6 cellular contexts compared by ENCODE assay signal in the genomic region with DNA sequence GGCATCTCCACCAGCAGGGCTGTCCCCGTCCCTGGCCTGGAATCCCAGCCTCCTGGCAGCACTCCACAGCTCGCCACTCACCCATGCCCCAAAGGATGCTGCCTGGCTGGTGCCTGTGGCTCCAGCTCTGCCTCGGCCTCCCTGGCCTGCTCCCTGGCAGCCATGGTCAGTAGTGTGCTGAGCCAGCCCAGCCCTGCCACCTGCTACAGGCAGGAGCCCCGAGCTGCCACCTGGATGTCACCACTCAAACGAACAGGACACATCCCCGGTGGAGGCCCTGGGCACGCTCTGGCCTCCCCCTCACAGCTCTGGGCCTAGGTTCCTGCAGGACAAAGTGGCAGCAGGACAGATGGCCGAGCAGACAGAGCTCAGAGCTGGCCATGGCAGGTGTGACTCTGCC. TPM values are rescaled to one million over a fixed set of nuclear protein-coding genes. Genes with fewer than 3 reads are reported as not detected.
A peak's percentile ranks its signal among the peaks of the same experiment; 100 is the strongest.
DNase-seq lines count a peak whose midpoint lies in the region; ATAC-seq and TF ChIP-seq lines count a peak whose summit lies in the region.
"Not testable (repeated sequence)": the region's sequence is repeated elsewhere in the genome, so short reads cannot be mapped to it uniquely, and the experiment has no call there.

No MANE protein-coding gene starts in this region.

- not testable (repeated sequence) for DNase-seq in CD4-positive, alpha-beta T cell; activated CD4-positive, alpha-beta T cell treated with anti-CD3 and anti-CD28 coated beads, Interleukin-2, amount 10 ng/mL, durations not matched to agents 7 days and 5 days; central memory CD8-positive, alpha-beta T cell (ENCODE audit: low spot score in 2 of 2); natural killer cell
- DNase-seq in Right ventricle myocardium inferior (ENCODE audit: missing footprints) = peak; percentile 47

- not testable (repeated sequence) for TF ChIP-seq CTCF in CD4-positive, alpha-beta T cell (IDR thresholded peaks at IDR 0.05); natural killer cell (IDR thresholded peaks at IDR 0.05)

- CTCF ChIA-PET in CD4-positive, alpha-beta T cell (lab: Charles Lee); activated CD4-positive, alpha-beta T cell treated with anti-CD3 and anti-CD28 coated beads, Interleukin-2, amount 10 ng/mL, durations not matched to agents 7 days and 5 days (lab: Charles Lee): not testable (repeated sequence)

- H3K27ac ChIP-seq in CD4-positive, alpha-beta T cell (ENCODE audit: low read depth, low read length) = not testable (repeated sequence)

- POLR2A ChIA-PET in CD4-positive, alpha-beta T cell (lab: Charles Lee); activated CD4-positive, alpha-beta T cell treated with anti-CD3 and anti-CD28 coated beads, Interleukin-2, amount 10 ng/mL, durations not matched to agents 7 days and 5 days (lab: Charles Lee): not testable (repeated sequence)

- not testable (repeated sequence) for H3K9me3 Mint-ChIP-seq in CD4-positive, alpha-beta T cell; T-helper 1 cell treated with Interleukin-12 subunit alpha and Interleukin-12 subunit beta and Interleukin-4 antibody, amounts not matched to agents 30 μg/mL and 1 μg/mL, for 36 hours; activated CD4-positive, alpha-beta T cell treated with anti-CD3 and anti-CD28 coated beads, Interleukin-2, amount 10 ng/mL, durations not matched to agents 7 days and 5 days; central memory CD8-positive, alpha-beta T cell; natural killer cell

- not testable (repeated sequence) for H3K27me3 ChIP-seq in CD4-positive, alpha-beta T cell (ENCODE audit: control insufficient read depth, insufficient read depth, low read length)

- intact Hi-C loops in CD4-positive, alpha-beta T cell (cut with DNase I, micrococcal nuclease); Right ventricle myocardium inferior (cut with DNase I); natural killer cell (cut with micrococcal nuclease): not testable (repeated sequence)

- not testable (repeated sequence) for H3K9me3 ChIP-seq in CD4-positive, alpha-beta T cell (ENCODE audit: control insufficient read depth, low read length)

- peaks cover 43% of the 10 kb centered on the region for H3K36me3 Mint-ChIP-seq in CD4-positive, alpha-beta T cell (ENCODE audit: low read depth)
- H3K36me3 Mint-ChIP-seq in T-helper 1 cell treated with Interleukin-12 subunit alpha and Interleukin-12 subunit beta and Interleukin-4 antibody, amounts not matched to agents 30 μg/mL and 1 μg/mL, for 36 hours (ENCODE audit: low read depth) = peaks cover 28% of the 10 kb centered on the region
- H3K36me3 Mint-ChIP-seq in activated CD4-positive, alpha-beta T cell treated with anti-CD3 and anti-CD28 coated beads, Interleukin-2, amount 10 ng/mL, durations not matched to agents 7 days and 5 days (ENCODE audit: low read depth) = peaks cover 30% of the 10 kb centered on the region
- peaks cover 45% of the 10 kb centered on the region for H3K36me3 Mint-ChIP-seq in central memory CD8-positive, alpha-beta T cell (ENCODE audit: insufficient read depth)
- H3K36me3 Mint-ChIP-seq in natural killer cell = not testable (repeated sequence)

- not testable (repeated sequence) for H3K27ac Mint-ChIP-seq in CD4-positive, alpha-beta T cell
- peak overlapping the region; percentile 36 for H3K27ac Mint-ChIP-seq in T-helper 1 cell treated with Interleukin-12 subunit alpha and Interleukin-12 subunit beta and Interleukin-4 antibody, amounts not matched to agents 30 μg/mL and 1 μg/mL, for 36 hours
- H3K27ac Mint-ChIP-seq in activated CD4-positive, alpha-beta T cell treated with anti-CD3 and anti-CD28 coated beads, Interleukin-2, amount 10 ng/mL, durations not matched to agents 7 days and 5 days = peak overlapping the region; percentile 5
- H3K27ac Mint-ChIP-seq in central memory CD8-positive, alpha-beta T cell (ENCODE audit: low read depth) = peak overlapping the region; percentile 61
- peak overlapping the region; percentile 58 to 79 for H3K27ac Mint-ChIP-seq in natural killer cell

- not testable (repeated sequence) for ATAC-seq in CD4-positive, alpha-beta T cell (ENCODE audit: poor library complexity); central memory CD8-positive, alpha-beta T cell (replicated peaks; ENCODE audit: extremely low read depth, poor library complexity, severe bottlenecking); Right ventricle myocardium inferior; natural killer cell

- H3K27me3 Mint-ChIP-seq in CD4-positive, alpha-beta T cell; T-helper 1 cell treated with Interleukin-12 subunit alpha and Interleukin-12 subunit beta and Interleukin-4 antibody, amounts not matched to agents 30 μg/mL and 1 μg/mL, for 36 hours (ENCODE audit: low read depth); activated CD4-positive, alpha-beta T cell treated with anti-CD3 and anti-CD28 coated beads, Interleukin-2, amount 10 ng/mL, durations not matched to agents 7 days and 5 days; central memory CD8-positive, alpha-beta T cell; natural killer cell (ENCODE audit: low read depth in 2 of 2): not testable (repeated sequence)

- peaks cover 38% of the 10 kb centered on the region for H3K4me1 Mint-ChIP-seq in CD4-positive, alpha-beta T cell (ENCODE audit: low read depth)
- H3K4me1 Mint-ChIP-seq in T-helper 1 cell treated with Interleukin-12 subunit alpha and Interleukin-12 subunit beta and Interleukin-4 antibody, amounts not matched to agents 30 μg/mL and 1 μg/mL, for 36 hours (ENCODE audit: low read depth) = peaks cover 33% of the 10 kb centered on the region
- H3K4me1 Mint-ChIP-seq in activated CD4-positive, alpha-beta T cell treated with anti-CD3 and anti-CD28 coated beads, Interleukin-2, amount 10 ng/mL, durations not matched to agents 7 days and 5 days = peaks cover 44% of the 10 kb centered on the region
- peaks cover 44% of the 10 kb centered on the region for H3K4me1 Mint-ChIP-seq in central memory CD8-positive, alpha-beta T cell
- peaks cover 57 to 62% of the 10 kb centered on the region in 2 donors for H3K4me1 Mint-ChIP-seq in natural killer cell

- H3K4me3 Mint-ChIP-seq in CD4-positive, alpha-beta T cell = peak overlapping the region; percentile 38
- not testable (repeated sequence) for H3K4me3 Mint-ChIP-seq in T-helper 1 cell treated with Interleukin-12 subunit alpha and Interleukin-12 subunit beta and Interleukin-4 antibody, amounts not matched to agents 30 μg/mL and 1 μg/mL, for 36 hours; activated CD4-positive, alpha-beta T cell treated with anti-CD3 and anti-CD28 coated beads, Interleukin-2, amount 10 ng/mL, durations not matched to agents 7 days and 5 days; central memory CD8-positive, alpha-beta T cell
- peak overlapping the region; percentile 63 for H3K4me3 Mint-ChIP-seq in natural killer cell

RNA-seq across cellular contexts. Expression of gene ABHD17A, which starts 6.7 kb away (rescaled TPM):
- total RNA-seq in CD4-positive, alpha-beta T cell = 100 to 1,000 TPM; 156 to 172 TPM
- 100 to 1,000 TPM; 180 TPM for total RNA-seq in activated CD4-positive, alpha-beta T cell treated with anti-CD3 and anti-CD28 coated beads, Interleukin-2, amount 10 ng/mL, durations not matched to agents 7 days and 5 days
- 61.5 TPM for total RNA-seq in Right ventricle myocardium inferior
- total RNA-seq in natural killer cell = 100 to 1,000 TPM; 554 to 652 (median 608) TPM

RNA-seq across cellular contexts. Expression of gene KLF16, which starts 15.2 kb away (rescaled TPM):
- 10 to 100 TPM; 83.8 to 89.2 TPM for total RNA-seq in CD4-positive, alpha-beta T cell
- 10 to 100 TPM; 24.0 to 25.5 TPM for total RNA-seq in activated CD4-positive, alpha-beta T cell treated with anti-CD3 and anti-CD28 coated beads, Interleukin-2, amount 10 ng/mL, durations not matched to agents 7 days and 5 days
- total RNA-seq in Right ventricle myocardium inferior = 11.0 TPM
- total RNA-seq in natural killer cell = 10 to 100 TPM; 29.1 to 38.4 (median 34.8) TPM

RNA-seq across cellular contexts. Expression of gene ADAT3, which starts 26.6 kb away (rescaled TPM):
- 1 to 10 TPM; 7.9 to 8.2 TPM for total RNA-seq in CD4-positive, alpha-beta T cell
- total RNA-seq in activated CD4-positive, alpha-beta T cell treated with anti-CD3 and anti-CD28 coated beads, Interleukin-2, amount 10 ng/mL, durations not matched to agents 7 days and 5 days = 10 to 100 TPM; 10.6 to 13.3 TPM
- total RNA-seq in Right ventricle myocardium inferior = 1.6 TPM
- total RNA-seq in natural killer cell = 10 to 100 TPM; 13.0 to 20.9 (median 13.1) TPM

RNA-seq across cellular contexts. Expression of gene SCAMP4, which starts 26.6 kb away (rescaled TPM):
- total RNA-seq in CD4-positive, alpha-beta T cell = 10 to 100 TPM; 12.7 to 15.4 TPM
- 10 to 100 TPM; 27.5 to 37.9 TPM for total RNA-seq in activated CD4-positive, alpha-beta T cell treated with anti-CD3 and anti-CD28 coated beads, Interleukin-2, amount 10 ng/mL, durations not matched to agents 7 days and 5 days
- total RNA-seq in Right ventricle myocardium inferior = 17.9 TPM
- 10 to 100 TPM; 43.1 to 53.7 (median 46.9) TPM for total RNA-seq in natural killer cell

RNA-seq across cellular contexts. Expression of gene REXO1, which starts 30.3 kb away (rescaled TPM):
- total RNA-seq in CD4-positive, alpha-beta T cell = 100 to 1,000 TPM; 106 to 114 TPM
- 10 to 100 TPM; 44.2 to 54.7 TPM for total RNA-seq in activated CD4-positive, alpha-beta T cell treated with anti-CD3 and anti-CD28 coated beads, Interleukin-2, amount 10 ng/mL, durations not matched to agents 7 days and 5 days
- total RNA-seq in Right ventricle myocardium inferior (17.8 TPM), natural killer cell (10 to 100 TPM; 90.7 to 91.7 (median 91.5) TPM)
